19 cellular contexts compared by ENCODE assay signal in genomic region chr11:89633125-89633695, GRCh38.
A peak's percentile ranks its signal among the peaks of the same experiment; 100 is the strongest.
DNase-seq lines count a peak whose midpoint lies in the region; ATAC-seq and TF ChIP-seq lines count a peak whose summit lies in the region.
"Had no signal": no experiment of that assay in that cellular context is flagged by ENCODE, and none has a peak within 500 bp of the region (broad histone marks: within the 10 kb centered on the region; RNA-seq: fewer than 3 reads in every experiment).

No MANE protein-coding gene starts in this region.

- TF ChIP-seq CTCF in dorsolateral prefrontal cortex (IDR thresholded peaks at IDR 0.05 in 54 of 56, conservative IDR thresholded peaks at IDR 0.05 in 2 of 56; ENCODE audit: low read depth in 1 of 56, partially characterized antibody in 56 of 56), result peak in 2 of 56 donors; percentile 11 to 13
- no peak for TF ChIP-seq CTCF in type B pancreatic cell (conservative IDR thresholded peaks at IDR 0.05)
- TF ChIP-seq CTCF in uterus (IDR thresholded peaks at IDR 0.05), result no peak

- H3K4me1 ChIP-seq in neuronal stem cell (ENCODE audit: control insufficient read depth in 2 of 2, insufficient read depth in 1 of 2, low read depth in 1 of 2, low read length in 2 of 2) (peaks cover 0 to 1% of the 10 kb centered on the region in 2 donors), uterus (no peaks in the 10 kb centered on the region)

- no peak overlapping the region for H3K23ac ChIP-seq in neuronal stem cell (ENCODE audit: low read depth, low read length, poor library complexity)

- peak overlapping the region; percentile 20 for H2AFZ ChIP-seq in neuronal stem cell (ENCODE audit: low read length)
- H2AFZ ChIP-seq: PC-9 had no signal

- peak overlapping the region in 54 of 59 donors; percentile 18 to 91 (median 78) for H3K27ac ChIP-seq in dorsolateral prefrontal cortex
- peak overlapping the region; percentile 58 for H3K27ac ChIP-seq in layer of hippocampus (ENCODE audit: low read depth, low read length)
- H3K27ac ChIP-seq in neuronal stem cell (replicated peaks; ENCODE audit: low read length), result no peak overlapping the region
- no peak overlapping the region for H3K27ac ChIP-seq in uterus
- H3K27ac ChIP-seq: HL-60, PC-9, RWPE1 had no signal

- no peak overlapping the region for H3K4ac ChIP-seq in neuronal stem cell (ENCODE audit: low read length)

- H2AK5ac ChIP-seq in neuronal stem cell (ENCODE audit: low read depth, low read length), result no peak overlapping the region

- no peak overlapping the region for H2BK15ac ChIP-seq in neuronal stem cell (ENCODE audit: low read length)

- no peak overlapping the region for H2BK120ac ChIP-seq in neuronal stem cell (ENCODE audit: low read depth, low read length)

- H3K9ac ChIP-seq in neuronal stem cell (ENCODE audit: low read depth, low read length, poor library complexity), result no peak overlapping the region

- H3K79me1 ChIP-seq in neuronal stem cell (ENCODE audit: low read depth, low read length), result no peaks in the 10 kb centered on the region

- H2BK5ac ChIP-seq in neuronal stem cell (ENCODE audit: low read length), result no peak overlapping the region

- no peak overlapping the region for H3K18ac ChIP-seq in neuronal stem cell (ENCODE audit: low read length)

- H3K9me3 ChIP-seq in neuronal stem cell (replicated peaks in 1 of 2; ENCODE audit: control insufficient read depth in 2 of 2, insufficient read depth in 1 of 2, low read depth in 1 of 2, low read length in 2 of 2) (no peaks in the 10 kb centered on the region), uterus (no peaks in the 10 kb centered on the region)

- WGBS in neuronal stem cell (ENCODE audit: extremely low coverage in 2 of 2, insufficient read length in 2 of 2, insufficient replicate concordance in 1 of 2), 2 donors, result no CpG with 5 or more reads among the region's 1 CpG

- no peak overlapping the region for H3K4me3 Mint-ChIP-seq in type B pancreatic cell
- H3K4me3 Mint-ChIP-seq: H9 had no signal

- no peaks in the 10 kb centered on the region for H3K9me3 Mint-ChIP-seq in type B pancreatic cell
- H3K9me3 Mint-ChIP-seq: H9 had no signal

- DNase-seq in Ammon's horn (ENCODE audit: low spot score) (peak; percentile 76), dorsolateral prefrontal cortex (peak in 3 of 10 donors; percentile 39 to 59 (median 44)), neuronal stem cell (ENCODE audit: low spot score) (no peak), type B pancreatic cell (ENCODE audit: extremely low spot score, unreplicated experiment) (no peak), uterus (no peak)
- no peak for DNase-seq in stimulated activated CD4-positive, alpha-beta T cell treated with anti-CD3 and anti-CD28 coated beads, Interleukin-15, amount 100 ng/mL, for 24 hours
- DNase-seq: DMS79 treated with DMSO at 0.1 percent for 48 hours, H9, IMR-90, NCI-H1417 treated with DMSO at 0.1 percent for 48 hours, NCI-H187 treated with DMSO at 0.1 percent for 48 hours, NCI-H2227 treated with DMSO at 0.1 percent for 48 hours, NCI-H524, PC-9, SIG-M5 had no signal

- no peak overlapping the region for H2BK12ac ChIP-seq in neuronal stem cell (ENCODE audit: low read length)

- H3K27me3 Mint-ChIP-seq in type B pancreatic cell, result no peaks in the 10 kb centered on the region

- no peak overlapping the region for H4K8ac ChIP-seq in neuronal stem cell (ENCODE audit: low read depth, low read length)

- no peak overlapping the region for H3K4me3 ChIP-seq in dorsolateral prefrontal cortex
- no peak overlapping the region for H3K4me3 ChIP-seq in neuronal stem cell (ENCODE audit: low read length in 2 of 2)
- no peak overlapping the region for H3K4me3 ChIP-seq in uterus
- H3K4me3 ChIP-seq: PC-9 had no signal

- intact Hi-C loops in dorsolateral prefrontal cortex (cut with DNase I), result no loop called here
- intact Hi-C loops in uterus (cut with DNase I; ENCODE audit: low total_unique reads), result no loop called here

- H3K36me3 ChIP-seq in neuronal stem cell (replicated peaks in 1 of 2; ENCODE audit: control insufficient read depth in 2 of 2, insufficient read depth in 2 of 2, low read length in 2 of 2) (no peaks in the 10 kb centered on the region), uterus (no peaks in the 10 kb centered on the region)

- no peak for ATAC-seq in SK-N-SH treated with all-trans-retinoic acid at 6 μM for 48 hours

- no peak overlapping the region for H3K27ac Mint-ChIP-seq in type B pancreatic cell
- H3K27ac Mint-ChIP-seq: H9 had no signal

- H4K91ac ChIP-seq in neuronal stem cell (ENCODE audit: low read depth, low read length, poor library complexity), result no peak overlapping the region

- TF ChIP-seq POLR2A in uterus (IDR thresholded peaks at IDR 0.05), result no peak

- H3K4me2 ChIP-seq in neuronal stem cell (ENCODE audit: insufficient read depth, low read length, poor library complexity, severe bottlenecking), result no peak overlapping the region
- H3K4me2 ChIP-seq: PC-9 had no signal

- H3K14ac ChIP-seq in neuronal stem cell (ENCODE audit: low read length), result no peak overlapping the region

- H3K27me3 ChIP-seq in dorsolateral prefrontal cortex (no peaks in the 10 kb centered on the region), layer of hippocampus (ENCODE audit: control insufficient read depth, insufficient read depth, low read length) (no peaks in the 10 kb centered on the region), neuronal stem cell (ENCODE audit: control insufficient read depth in 3 of 3, insufficient read depth in 3 of 3, low read depth in 1 of 3, low read length in 3 of 3) (no peaks in the 10 kb centered on the region), uterus (no peaks in the 10 kb centered on the region)

- H3K36me3 Mint-ChIP-seq in type B pancreatic cell, result no peaks in the 10 kb centered on the region

- H3K4me1 Mint-ChIP-seq in type B pancreatic cell (ENCODE audit: unreplicated experiment), result no peaks in the 10 kb centered on the region

TF ChIP-seq in SK-N-SH treated with all-trans-retinoic acid at 6 μM for 48 hours, 23 proteins besides CTCF, POLR2A, EP300 and RAD21:
- TF ChIP-seq BACH2 (CRISPR knock-in tag; IDR thresholded peaks at IDR 0.05; ENCODE audit: borderline replicate concordance) (no peak), ZNF565 (CRISPR knock-in tag; conservative IDR thresholded peaks at IDR 0.05; ENCODE audit: low read depth) (no peak), PATZ1 (CRISPR knock-in tag; IDR thresholded peaks at IDR 0.05; ENCODE audit: borderline replicate concordance) (no peak), ZFP3 (CRISPR knock-in tag; IDR thresholded peaks at IDR 0.05) (no peak), SNAI2 (CRISPR knock-in tag; IDR thresholded peaks at IDR 0.05) (no peak), CREB5 (CRISPR knock-in tag; IDR thresholded peaks at IDR 0.05; ENCODE audit: low read depth) (no peak), CSRNP3 (CRISPR knock-in tag; IDR thresholded peaks at IDR 0.05) (no peak), RARB (CRISPR knock-in tag; IDR thresholded peaks at IDR 0.05) (no peak), ZNF8 (CRISPR knock-in tag; IDR thresholded peaks at IDR 0.05) (no peak), OSR1 (CRISPR knock-in tag; IDR thresholded peaks at IDR 0.05) (no peak)

Comparison
In these comparisons a context has a peak if more than half of its experiments do, and no peak if none do; other contexts are left out.
1. H3K27ac ChIP-seq: peak in dorsolateral prefrontal cortex (54 of 59) and layer of hippocampus (single experiment); none in neuronal stem cell (single experiment) and uterus (0 of 2).